ENCODE assay signal across 13 cellular contexts in the genomic region with DNA sequence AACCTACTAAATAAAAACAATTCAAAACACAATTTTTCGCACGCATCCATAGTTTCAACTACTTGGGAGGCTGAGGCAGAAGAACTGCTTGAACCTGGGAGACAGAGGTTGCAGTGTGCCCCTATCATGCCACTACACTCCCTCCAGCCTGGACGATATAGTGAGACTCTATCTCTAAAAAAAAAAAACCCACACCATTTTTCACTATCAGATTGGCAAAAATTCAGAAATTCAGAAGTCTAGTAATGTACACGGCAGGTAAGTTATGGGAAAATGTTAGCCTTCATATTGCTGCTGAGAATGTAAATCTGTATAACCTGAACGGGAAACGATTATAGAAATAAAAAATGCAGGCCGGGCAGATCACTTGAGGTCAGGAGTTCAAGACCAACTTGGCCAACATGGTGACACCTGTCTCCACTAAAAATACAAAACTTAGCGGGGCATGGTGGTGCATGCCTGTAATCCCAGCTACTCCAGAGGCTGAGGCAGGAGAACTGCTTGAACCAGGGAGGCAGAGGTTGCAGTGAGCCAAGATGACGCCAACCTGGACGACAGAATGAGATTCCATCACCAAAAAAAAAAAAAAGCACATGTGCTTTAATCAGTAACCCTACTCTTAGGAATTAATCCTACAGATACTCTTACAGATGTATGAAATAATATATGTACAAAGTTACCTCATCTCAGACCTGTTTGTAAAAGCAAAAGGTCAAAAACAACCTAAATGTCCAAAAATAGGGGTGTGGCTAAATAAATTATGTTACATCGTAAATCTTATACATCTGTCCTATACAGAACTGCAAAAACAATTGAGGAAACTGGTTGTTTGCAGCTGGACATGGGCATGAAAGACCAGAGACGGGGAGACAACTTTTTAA.
"Had no signal": no experiment of that assay in that cellular context is flagged by ENCODE, and none has a peak within 500 bp of the region (broad histone marks: within the 10 kb centered on the region; RNA-seq: fewer than 3 reads in every experiment).

No MANE protein-coding gene starts in this region.

- DNase-seq: activated B cell treated with CpG ODN at 0.5 μM for 24 hours; activated CD4-positive, alpha-beta T cell treated with anti-CD3 and anti-CD28 coated beads, Interleukin-2, amount 10 ng/mL, durations not matched to agents 24 days and 14 days; anterior cingulate cortex; brain microvascular endothelial cell; colonic mucosa; hypothalamus; stimulated activated CD4-positive, alpha-beta T cell treated with anti-CD3 and anti-CD28 coated beads, Interleukin-12 subunit alpha, Interleukin-12 subunit beta, amount 100 ng/mL, for 4 hours; stimulated activated CD4-positive, alpha-beta T cell treated with anti-CD3 and anti-CD28 coated beads, Interleukin-2, amount 100 ng/mL, for 24 hours; stomach had no signal

- H3K9me3 Mint-ChIP-seq: activated B cell treated with CpG ODN at 0.5 μM for 24 hours; activated CD4-positive, alpha-beta T cell treated with anti-CD3 and anti-CD28 coated beads, Interleukin-2, amount 10 ng/mL, durations not matched to agents 24 days and 14 days; central memory CD8-positive, alpha-beta T cell; neural crest cell; type B pancreatic cell had no signal

- H3K4me3 ChIP-seq: colonic mucosa, right atrium auricular region, stomach had no signal

- H3K27ac Mint-ChIP-seq: activated B cell treated with CpG ODN at 0.5 μM for 24 hours; activated CD4-positive, alpha-beta T cell treated with anti-CD3 and anti-CD28 coated beads, Interleukin-2, amount 10 ng/mL, durations not matched to agents 24 days and 14 days; type B pancreatic cell had no signal

- H3K27me3 Mint-ChIP-seq: activated B cell treated with CpG ODN at 0.5 μM for 24 hours; activated CD4-positive, alpha-beta T cell treated with anti-CD3 and anti-CD28 coated beads, Interleukin-2, amount 10 ng/mL, durations not matched to agents 24 days and 14 days; central memory CD8-positive, alpha-beta T cell; type B pancreatic cell had no signal

- H3K27ac ChIP-seq: brain microvascular endothelial cell, colonic mucosa, right atrium auricular region, stomach had no signal

- H3K27me3 ChIP-seq: brain microvascular endothelial cell, colonic mucosa, right atrium auricular region, stomach had no signal

- H3K9me3 ChIP-seq: colonic mucosa, right atrium auricular region, stomach had no signal

- H3K36me3 ChIP-seq: brain microvascular endothelial cell, colonic mucosa, right atrium auricular region, stomach had no signal

- H3K4me3 Mint-ChIP-seq: activated B cell treated with CpG ODN at 0.5 μM for 24 hours; activated CD4-positive, alpha-beta T cell treated with anti-CD3 and anti-CD28 coated beads, Interleukin-2, amount 10 ng/mL, durations not matched to agents 24 days and 14 days; central memory CD8-positive, alpha-beta T cell; neural crest cell; type B pancreatic cell had no signal
